In genomic region chr2:119747311-119747710, GRCh38 we compare ENCODE assay signal across 18 cellular contexts. TPM values are rescaled to one million over a fixed set of nuclear protein-coding genes. Genes with fewer than 3 reads are reported as not detected.
DNase-seq lines count a peak whose midpoint lies in the region; ATAC-seq, FAIRE-seq and TF ChIP-seq lines count a peak whose summit lies in the region.
"Had no signal": no experiment of that assay in that cellular context is flagged by ENCODE, and none has a peak within 500 bp of the region (broad histone marks: within the 10 kb centered on the region; RNA-seq: fewer than 3 reads in every experiment).

No MANE protein-coding gene starts in this region.

- H4K91ac ChIP-seq in IMR-90 (ENCODE audit: insufficient read depth, low read depth, low read length) (no peak overlapping the region), mesenchymal stem cell (ENCODE audit: low read length) (no peak overlapping the region)

- H2BK5ac ChIP-seq in IMR-90 (ENCODE audit: low read depth, low read length, poor library complexity, severe bottlenecking) (no peak overlapping the region), mesenchymal stem cell (ENCODE audit: low read depth, low read length, poor library complexity, severe bottlenecking) (no peak overlapping the region)

- H2BK20ac ChIP-seq in IMR-90 (ENCODE audit: low read depth, low read length) = no peak overlapping the region

- H3K36me3 Mint-ChIP-seq in astrocyte (ENCODE audit: low read depth, unreplicated experiment) = peaks cover 2% of the 10 kb centered on the region
- no peaks in the 10 kb centered on the region for H3K36me3 Mint-ChIP-seq in activated CD4-positive, alpha-beta memory T cell treated with anti-CD3 and anti-CD28 coated beads for 36 hours
- H3K36me3 Mint-ChIP-seq: CD14-positive monocyte; CD8-positive, alpha-beta T cell had no signal

- H3K4me3 ChIP-seq in A549 = no peak overlapping the region
- no peak overlapping the region for H3K4me3 ChIP-seq in IMR-90 (ENCODE audit: insufficient read depth, low read depth, low read length)
- no peak overlapping the region for H3K4me3 ChIP-seq in astrocyte (ENCODE audit: insufficient read depth, low read depth, low read length)
- H3K4me3 ChIP-seq in mesenchymal stem cell (ENCODE audit: insufficient read depth in 1 of 2, low read depth in 1 of 2, low read length in 2 of 2) = peak overlapping the region in 1 of 2 experiments; percentile 26
- no peak overlapping the region for H3K4me3 ChIP-seq in BE2C (ENCODE audit: low read depth, low read length)

- H3K4ac ChIP-seq in IMR-90 (ENCODE audit: low read depth, low read length) (no peak overlapping the region), mesenchymal stem cell (ENCODE audit: low read depth in 1 of 2, low read length in 2 of 2) (no peak overlapping the region)

- H4K8ac ChIP-seq in IMR-90 (ENCODE audit: low read depth in 2 of 2, low read length in 2 of 2) = no peak overlapping the region
- no peak overlapping the region for H4K8ac ChIP-seq in mesenchymal stem cell (ENCODE audit: low read length)

- H3K9me1 ChIP-seq in IMR-90 (ENCODE audit: insufficient read depth, low read length) = no peaks in the 10 kb centered on the region

- dilution Hi-C loops in IMR-90 (cut with HindIII; ENCODE audit: low sequenced_read_pairs, unreplicated experiment) = no loop called here

- TF ChIP-seq RAD21 in A549 (conservative IDR thresholded peaks at IDR 0.05 in 1 of 2, IDR thresholded peaks at IDR 0.05 in 1 of 2) (no peak), IMR-90 (IDR thresholded peaks at IDR 0.05; ENCODE audit: low read length) (no peak)

- TF ChIP-seq POLR2A in A549 (IDR thresholded peaks at IDR 0.05; ENCODE audit: low read length) = no peak
- TF ChIP-seq POLR2A in IMR-90 (IDR thresholded peaks at IDR 0.05; ENCODE audit: low read depth, low read length) = no peak

- in situ Hi-C loops in IMR-90 (cut with MboI; ENCODE audit: low sequenced_read_pairs) = loop anchor here (25.0 kb wide), 1 partner anchor 940 kb away; no protein-coding TSS in a partner anchor

- no TSS peak for BruUV-seq in IMR-90 (replicated peaks; lab: Mats Ljungman, UMichigan)

- H3K9me3 ChIP-seq in A549 (no peaks in the 10 kb centered on the region), IMR-90 (ENCODE audit: control insufficient read depth, insufficient read depth, low read length) (no peaks in the 10 kb centered on the region), astrocyte (ENCODE audit: insufficient read depth, low read depth, low read length) (no peaks in the 10 kb centered on the region), mesenchymal stem cell (ENCODE audit: control insufficient read depth, low read length) (no peaks in the 10 kb centered on the region), BE2C (no peaks in the 10 kb centered on the region)

- H3K14ac ChIP-seq in IMR-90 (replicated peaks; ENCODE audit: low read depth, low read length) (no peak overlapping the region), mesenchymal stem cell (ENCODE audit: low read length in 2 of 2) (no peak overlapping the region)

- H2AK5ac ChIP-seq in IMR-90 (ENCODE audit: low read depth, low read length) (no peak overlapping the region), mesenchymal stem cell (ENCODE audit: low read length, severe bottlenecking) (no peak overlapping the region)

- H3K27ac Mint-ChIP-seq in astrocyte (ENCODE audit: unreplicated experiment) = no peak overlapping the region
- no peak overlapping the region for H3K27ac Mint-ChIP-seq in activated CD4-positive, alpha-beta memory T cell treated with anti-CD3 and anti-CD28 coated beads for 36 hours
- H3K27ac Mint-ChIP-seq: CD8-positive, alpha-beta T cell; H9 had no signal

- no peak overlapping the region for H3K56ac ChIP-seq in IMR-90 (ENCODE audit: extremely low read depth, insufficient read depth, low read length)

- H3K9me3 Mint-ChIP-seq in astrocyte (ENCODE audit: unreplicated experiment) = no peaks in the 10 kb centered on the region
- no peaks in the 10 kb centered on the region for H3K9me3 Mint-ChIP-seq in activated CD4-positive, alpha-beta memory T cell treated with anti-CD3 and anti-CD28 coated beads for 36 hours
- H3K9me3 Mint-ChIP-seq: CD8-positive, alpha-beta T cell; H9 had no signal

- no peak overlapping the region for H2BK15ac ChIP-seq in IMR-90 (ENCODE audit: low read depth, low read length)
- no peak overlapping the region for H2BK15ac ChIP-seq in mesenchymal stem cell (ENCODE audit: low read depth, poor library complexity, severe bottlenecking)

- H3K27ac ChIP-seq in A549 (peak overlapping the region in 1 of 2 experiments; percentile 27; a peak in 2 of 6 replicates), IMR-90 (ENCODE audit: insufficient read depth, low read length) (no peak overlapping the region), astrocyte (ENCODE audit: low read depth, low read length) (no peak overlapping the region), mesenchymal stem cell (ENCODE audit: low read length, poor library complexity, severe bottlenecking) (no peak overlapping the region)

- H3K27me3 ChIP-seq in IMR-90 (ENCODE audit: control insufficient read depth, insufficient read depth, low read length) (peaks cover 15% of the 10 kb centered on the region), astrocyte (ENCODE audit: insufficient read depth, low read length) (no peaks in the 10 kb centered on the region), mesenchymal stem cell (ENCODE audit: control insufficient read depth in 1 of 2, insufficient read depth in 1 of 2, low read length in 2 of 2) (no peaks in the 10 kb centered on the region), BE2C (no peaks in the 10 kb centered on the region)

- TF ChIP-seq EP300 in A549 (IDR thresholded peaks at IDR 0.05) = no peak

- no peak overlapping the region for H2BK120ac ChIP-seq in IMR-90 (ENCODE audit: low read depth, low read length)
- no peak overlapping the region for H2BK120ac ChIP-seq in mesenchymal stem cell (ENCODE audit: low read depth, low read length)

- H3K4me2 ChIP-seq in A549 = peak overlapping the region; percentile 50; the same call in 2 of the 3 replicates
- H3K4me2 ChIP-seq in IMR-90 (ENCODE audit: low read depth, low read length) = no peak overlapping the region
- H3K4me2 ChIP-seq in astrocyte (ENCODE audit: low read length) = peak overlapping the region; percentile 38
- H3K4me2 ChIP-seq in mesenchymal stem cell (ENCODE audit: low read length, poor library complexity, severe bottlenecking) = no peak overlapping the region

- H3K79me1 ChIP-seq in IMR-90 (ENCODE audit: low read depth in 1 of 2, low read length in 2 of 2) (no peaks in the 10 kb centered on the region), mesenchymal stem cell (replicated peaks; ENCODE audit: low read length, poor library complexity, severe bottlenecking) (no peaks in the 10 kb centered on the region)

- H3K9ac ChIP-seq in IMR-90 (ENCODE audit: low read depth, low read length) (no peak overlapping the region), astrocyte (ENCODE audit: low read length) (no peak overlapping the region), mesenchymal stem cell (ENCODE audit: low read length) (peak overlapping the region; percentile 45)

- no peak for ATAC-seq in A549
- ATAC-seq in IMR-90 (ENCODE audit: low read depth) = no peak
- ATAC-seq: CD8-positive, alpha-beta T cell had no signal

- H3K23ac ChIP-seq in IMR-90 (ENCODE audit: low read depth, low read length) (no peak overlapping the region), mesenchymal stem cell (ENCODE audit: low read length in 2 of 2) (no peak overlapping the region)

- no peaks in the 10 kb centered on the region for H3K79me2 ChIP-seq in astrocyte (ENCODE audit: insufficient read depth, low read length)

- FAIRE-seq in A549 (lab: Jason Lieb, UNC) (no peak), astrocyte (lab: Jason Lieb, UNC) (no peak)
- FAIRE-seq: D721Med, G401.6, GM12891 had no signal

- no peak overlapping the region for H4K5ac ChIP-seq in IMR-90 (ENCODE audit: low read depth, low read length)

- TF ChIP-seq CTCF in A549 (IDR thresholded peaks at IDR 0.05) (no peak), IMR-90 (conservative IDR thresholded peaks at IDR 0.05; ENCODE audit: low read depth, low read length) (no peak), astrocyte (IDR thresholded peaks at IDR 0.05; ENCODE audit: insufficient read depth, low read depth, low read length) (no peak), BE2C (IDR thresholded peaks at IDR 0.05; ENCODE audit: low read depth, low read length) (no peak)

- H3K4me3 Mint-ChIP-seq in astrocyte (ENCODE audit: unreplicated experiment) = peak overlapping the region; percentile 41
- H3K4me3 Mint-ChIP-seq in activated CD4-positive, alpha-beta memory T cell treated with anti-CD3 and anti-CD28 coated beads for 36 hours = no peak overlapping the region
- H3K4me3 Mint-ChIP-seq: CD14-positive monocyte; CD8-positive, alpha-beta T cell; H9 had no signal

- POLR2A ChIA-PET in A549 (lab: Yijun Ruan, JAX) (interaction anchor here (1.5 kb wide), 1 partner anchor 12 kb away, joined by 9 read pairs; the partner anchor contains the start of gene PTPN4), IMR-90 (lab: Charles Lee; ENCODE audit: unreplicated experiment) (no interaction called here)
- POLR2A ChIA-PET in activated CD4-positive, alpha-beta memory T cell treated with anti-CD3 and anti-CD28 coated beads for 36 hours (lab: Charles Lee) = no interaction called here

- H3K4me1 Mint-ChIP-seq in astrocyte (ENCODE audit: low read depth, unreplicated experiment) = peaks cover 9% of the 10 kb centered on the region
- H3K4me1 Mint-ChIP-seq in activated CD4-positive, alpha-beta memory T cell treated with anti-CD3 and anti-CD28 coated beads for 36 hours (ENCODE audit: low read depth) = peaks cover 3% of the 10 kb centered on the region
- H3K4me1 Mint-ChIP-seq: CD14-positive monocyte had no signal

- CTCF ChIA-PET in A549 (lab: Yijun Ruan, JAX) (interaction anchor here (1.2 to 3.8 kb wide), 3 partner anchors 11 to 76 kb away, joined by 4 to 16 read pairs (median 4); no protein-coding TSS in a partner anchor), IMR-90 (lab: Yijun Ruan, JAX) (interaction anchor here (0.6 kb wide), 1 partner anchor 204 kb away, joined by 3 read pairs; no protein-coding TSS in a partner anchor)
- CTCF ChIA-PET in activated CD4-positive, alpha-beta memory T cell treated with anti-CD3 and anti-CD28 coated beads for 36 hours (lab: Charles Lee) = no interaction called here

- peak overlapping the region; percentile 34 for H2AFZ ChIP-seq in IMR-90 (replicated peaks; ENCODE audit: low read length, poor library complexity)
- H2AFZ ChIP-seq in astrocyte (ENCODE audit: low read depth, low read length) = no peak overlapping the region
- H2AFZ ChIP-seq in mesenchymal stem cell (ENCODE audit: low read depth, low read length) = no peak overlapping the region

- H3K18ac ChIP-seq in IMR-90 (ENCODE audit: low read depth, low read length) (no peak overlapping the region), mesenchymal stem cell (ENCODE audit: low read depth in 1 of 2, low read length in 2 of 2) (no peak overlapping the region)

- DNase-seq in A549 (ENCODE audit: low read depth in 1 of 2, low spot score in 1 of 2) (no peak), IMR-90 (no peak), astrocyte (ENCODE audit: low read depth) (no peak), mesenchymal stem cell (no peak), BE2C (no peak), cerebellar cortex (ENCODE audit: low spot score) (no peak), SW 1271 (lab: John Stamatoyannopoulos, UW) (no peak)
- no peak for DNase-seq in activated CD4-positive, alpha-beta memory T cell treated with anti-CD3 and anti-CD28 coated beads for 36 hours
- DNase-seq: CD8-positive, alpha-beta T cell; COR-L47; DMS153; DMS79 treated with DMSO at 0.1 percent for 48 hours; GOT3; H9 had no signal

- peaks cover 51% of the 10 kb centered on the region for H3K4me1 ChIP-seq in A549
- peaks cover 1% of the 10 kb centered on the region for H3K4me1 ChIP-seq in IMR-90 (ENCODE audit: control insufficient read depth, insufficient read depth, low read length)
- peaks cover 23% of the 10 kb centered on the region for H3K4me1 ChIP-seq in astrocyte (ENCODE audit: insufficient read depth, low read length)
- H3K4me1 ChIP-seq in mesenchymal stem cell (ENCODE audit: control insufficient read depth, insufficient read depth, low read depth, low read length) = peaks cover 3% of the 10 kb centered on the region
- no peaks in the 10 kb centered on the region for H3K4me1 ChIP-seq in BE2C

- intact Hi-C loops in IMR-90 (cut with micrococcal nuclease) = no loop called here
- intact Hi-C loops in activated CD4-positive, alpha-beta memory T cell treated with anti-CD3 and anti-CD28 coated beads for 36 hours (cut with micrococcal nuclease) = no loop called here

- H2AK9ac ChIP-seq in IMR-90 (replicated peaks; ENCODE audit: low read depth, low read length, poor library complexity) = no peak overlapping the region

- no peak overlapping the region for H2BK12ac ChIP-seq in mesenchymal stem cell (ENCODE audit: low read length in 2 of 2)

- WGBS in A549 (ENCODE audit: missing lambda C conversion rate) = 84% methylated on average over 7 of the region's 8 CpGs
- WGBS in IMR-90 (ENCODE audit: extremely low coverage in 2 of 2, insufficient read length in 1 of 2), 2 experiments = 81% methylated on average over 6 of the region's 8 CpGs; no CpG with 5 or more reads in 1 of the 2 experiments
- 69% methylated on average over 8 of the region's 8 CpGs for WGBS in mesenchymal stem cell

- H4K20me1 ChIP-seq in IMR-90 (ENCODE audit: insufficient read depth, low read length) (no peaks in the 10 kb centered on the region), astrocyte (ENCODE audit: insufficient read depth, low read length) (no peaks in the 10 kb centered on the region)

- H3K36me3 ChIP-seq in IMR-90 (ENCODE audit: control insufficient read depth, insufficient read depth, low read length) (no peaks in the 10 kb centered on the region), astrocyte (ENCODE audit: insufficient read depth, low read length) (no peaks in the 10 kb centered on the region), mesenchymal stem cell (ENCODE audit: control insufficient read depth in 1 of 2, insufficient read depth in 2 of 2, low read depth in 1 of 2, low read length in 2 of 2) (no peaks in the 10 kb centered on the region), BE2C (no peaks in the 10 kb centered on the region)

- peaks cover 19% of the 10 kb centered on the region for H3K27me3 Mint-ChIP-seq in astrocyte (ENCODE audit: low read depth, unreplicated experiment)
- H3K27me3 Mint-ChIP-seq in activated CD4-positive, alpha-beta memory T cell treated with anti-CD3 and anti-CD28 coated beads for 36 hours = peaks cover 1% of the 10 kb centered on the region

RNA-seq across cellular contexts. Expression of gene PTPN4, which starts 12.4 kb away (rescaled TPM):
- polyA plus RNA-seq in A549 (2011; rRNA removed) = 36.6 and 47.9 TPM in 2 replicates
- 7.2 and 9.2 TPM in 2 replicates for polyA plus RNA-seq in A549 (2012; cell fraction: cytosol; rRNA removed)
- polyA plus RNA-seq in A549 (2012; cell fraction: nucleus; rRNA removed) = 8.8 and 10.0 TPM in 2 replicates
- 14.1 to 16.9 TPM (median 14.5 TPM) in 3 replicates for polyA plus RNA-seq in A549 (2017; fragmentation: RNase III; extraction: RNeasy Plus Mini Kit Qiagen cat#74134 plus additional on column Dnase treatment)
- polyA minus RNA-seq in A549 (2011; rRNA and poly(A)+ RNA removed) = 80.4 and 84.0 TPM in 2 replicates
- total RNA-seq in IMR-90 (2012; rRNA removed) = 13.6 and 19.2 TPM in 2 replicates
- polyA plus RNA-seq in IMR-90 (2012; rRNA removed) = 2.9 and 4.0 TPM in 2 replicates
- polyA plus RNA-seq in IMR-90 (2012; cell fraction: cytosol; rRNA removed) = 1.4 and 1.5 TPM in 2 replicates
- 2.3 and 13.7 TPM in 2 replicates for polyA plus RNA-seq in IMR-90 (2012; cell fraction: nucleus; rRNA removed; ENCODE audit: low replicate concordance)
- total RNA-seq in astrocyte = 37.9 and 38.2 TPM in 2 replicates
- polyA plus RNA-seq in mesenchymal stem cell (2013, experiment 1 of 2) = 6.4 TPM
- polyA plus RNA-seq in mesenchymal stem cell (2013, experiment 2 of 2) = 7.1 TPM
- 10 to 100 TPM; 29.4 to 31.6 TPM for total RNA-seq in activated CD4-positive, alpha-beta memory T cell treated with anti-CD3 and anti-CD28 coated beads for 36 hours
- 6.0 TPM for polyA plus RNA-seq in BE2C (2012; ENCODE audit: insufficient read depth, insufficient read length, low read depth)

Comparison
In these comparisons a context has a peak if more than half of its experiments do, and no peak if none do; other contexts are left out.
1. H3K4me2 ChIP-seq: peak in A549 (single experiment) and astrocyte (single experiment); none in IMR-90 (single experiment) and mesenchymal stem cell (single experiment).